ENCODE assay signal across 1 cellular context in the genomic region with DNA sequence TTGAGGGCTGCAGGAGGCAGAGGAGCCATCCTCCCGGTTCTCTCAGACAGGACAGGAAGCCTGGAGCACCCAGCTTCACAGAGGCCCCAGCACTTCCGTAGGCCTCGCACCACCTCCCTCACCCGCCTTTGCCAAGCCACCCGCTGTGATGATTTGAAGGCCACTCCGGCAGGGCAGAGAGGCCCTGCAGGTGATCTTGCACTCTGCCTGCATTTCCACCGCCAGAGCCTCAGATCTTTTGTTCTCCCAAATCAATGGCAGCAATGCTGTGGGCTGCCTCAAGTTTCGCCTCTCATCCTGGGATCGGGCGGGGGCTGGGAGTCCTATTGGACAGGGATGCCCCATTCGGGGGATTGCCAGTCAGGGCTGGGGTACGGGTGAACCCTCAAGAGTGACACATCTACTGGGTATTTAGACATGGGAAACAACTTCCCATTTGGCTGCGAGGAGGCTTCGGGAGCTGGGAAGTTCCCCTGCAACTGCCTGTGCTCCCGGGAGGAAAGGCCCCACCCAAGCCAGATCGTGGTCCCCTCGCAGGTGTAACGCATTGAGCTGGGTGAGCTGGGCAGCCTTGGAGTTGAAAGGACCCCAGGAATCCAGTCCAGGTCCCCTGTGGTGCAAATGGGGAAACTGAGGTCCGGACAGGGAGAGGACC.
TF ChIP-seq lines count a peak whose summit lies in the region.

No MANE protein-coding gene starts in this region.

TF ChIP-seq in HCT116, 20 proteins besides CTCF, POLR2A, EP300 and RAD21:
- no peak for TF ChIP-seq ZNF274 (IDR thresholded peaks at IDR 0.05; ENCODE audit: low read depth, low read length)
- peak; percentile 36 for TF ChIP-seq TCF7L2 (IDR thresholded peaks at IDR 0.05; ENCODE audit: borderline replicate concordance, extremely low read depth, insufficient read depth, insufficient read length)
